ENCODE assay signal across 8 cellular contexts in genomic region chr1:19597463-19598309, GRCh38. TPM values are rescaled to one million over a fixed set of nuclear protein-coding genes. Genes with fewer than 3 reads are reported as not detected.
A peak's percentile ranks its signal among the peaks of the same experiment; 100 is the strongest.
DNase-seq lines count a peak whose midpoint lies in the region; ATAC-seq and TF ChIP-seq lines count a peak whose summit lies in the region.

No MANE protein-coding gene starts in this region.

- TF ChIP-seq EP300 in neural cell (conservative IDR thresholded peaks at IDR 0.05; ENCODE audit: poor library complexity, severe bottlenecking) = no peak

- H3K36me3 ChIP-seq in fibroblast of lung (ENCODE audit: control insufficient read depth, insufficient read depth, low read length) (peaks cover 2% of the 10 kb centered on the region), neural cell (ENCODE audit: insufficient read depth, low read length) (no peaks in the 10 kb centered on the region)

- peaks cover 6% of the 10 kb centered on the region for H3F3A ChIP-seq in neural cell (ENCODE audit: insufficient read depth, low read length, poor library complexity, severe bottlenecking)

- H4K20me1 ChIP-seq in fibroblast of lung (ENCODE audit: control insufficient read depth, extremely low read depth, insufficient read depth, low read length) (no peaks in the 10 kb centered on the region), neural cell (ENCODE audit: insufficient read depth) (no peaks in the 10 kb centered on the region)

- H3K4me1 ChIP-seq in fibroblast of lung (ENCODE audit: control insufficient read depth, extremely low read depth, insufficient read depth, low read length) = peaks cover 2% of the 10 kb centered on the region

- H3K79me2 ChIP-seq in fibroblast of lung (ENCODE audit: control insufficient read depth, insufficient read depth, low read length) = peaks cover 55% of the 10 kb centered on the region
- H3K79me2 ChIP-seq in neural cell (replicated peaks; ENCODE audit: insufficient read depth, low read length) = peaks cover 49% of the 10 kb centered on the region

- H3K4me2 ChIP-seq in fibroblast of lung (ENCODE audit: extremely low read depth, insufficient read depth, low read length) (peak overlapping the region; percentile 73), neural cell (ENCODE audit: low read length) (peak overlapping the region; percentile 88)

- H3K9me3 ChIP-seq in fibroblast of lung (ENCODE audit: control insufficient read depth, insufficient read depth, low read depth, low read length) (no peaks in the 10 kb centered on the region), neural cell (ENCODE audit: low read length) (no peaks in the 10 kb centered on the region)

- H3K9ac ChIP-seq in fibroblast of lung (ENCODE audit: insufficient read depth, low read length) = peak overlapping the region; percentile 93
- peak overlapping the region; percentile 88 for H3K9ac ChIP-seq in neural cell (ENCODE audit: low read length)

- H3K27me3 ChIP-seq in fibroblast of lung (ENCODE audit: control insufficient read depth, insufficient read depth, low read length) (no peaks in the 10 kb centered on the region), neural cell (ENCODE audit: insufficient read depth, low read depth, low read length) (no peaks in the 10 kb centered on the region)

- H2AFZ ChIP-seq in fibroblast of lung (ENCODE audit: low read length) = peak overlapping the region; percentile 13
- peak overlapping the region; percentile 74 for H2AFZ ChIP-seq in neural cell (ENCODE audit: low read depth, low read length)

- TF ChIP-seq CTCF in fibroblast of lung (conservative IDR thresholded peaks at IDR 0.05 in 1 of 2, IDR thresholded peaks at IDR 0.05 in 1 of 2; ENCODE audit: low read depth in 1 of 2, low read length in 2 of 2) (no peak), neural cell (IDR thresholded peaks at IDR 0.05; ENCODE audit: poor library complexity, severe bottlenecking) (no peak)

- H3K27ac ChIP-seq in fibroblast of lung (ENCODE audit: insufficient read depth, low read length) (peak overlapping the region; percentile 94), neural cell (ENCODE audit: low read length) (peak overlapping the region; percentile 92)

- peak; percentile 17 for DNase-seq in NCI-H1105 (lab: John Stamatoyannopoulos, UW)
- DNase-seq in NCI-H1105 treated with DMSO at 0.1 percent for 48 hours (lab: John Stamatoyannopoulos, UW) = no peak
- DNase-seq in HS-27A (ENCODE audit: low read depth) = peak; percentile 26
- peak; percentile 36 for DNase-seq in activated CD4-positive, CD25-positive, alpha-beta regulatory T cell treated with anti-CD3 and anti-CD28 coated beads, Interleukin-2, amount 50 U/mL, for 16 hours (ENCODE audit: low read depth, low spot score)
- DNase-seq in fibroblast of lung (ENCODE audit: low read depth in 2 of 2) = peak; percentile 50 to 52
- DNase-seq in ecto neural progenitor cell (ENCODE audit: low spot score) = no peak

- H3K9me2 ChIP-seq in neural cell (ENCODE audit: insufficient read depth, low read length) = no peaks in the 10 kb centered on the region

- ATAC-seq in HG03159 (IDR thresholded peaks at IDR 0.05; ENCODE audit: unreplicated experiment) = no peak

- peak; percentile 8 for TF ChIP-seq RAD21 in neural cell (conservative IDR thresholded peaks at IDR 0.05)

- H3K4me3 ChIP-seq in fibroblast of lung (replicated peaks in 1 of 4; ENCODE audit: control extremely low read depth in 1 of 4, insufficient read depth in 1 of 4, low read depth in 3 of 4, low read length in 4 of 4) (peak overlapping the region; percentile 72 to 91 (median 86)), neural cell (ENCODE audit: low read length) (peak overlapping the region; percentile 98)

TF ChIP-seq in neural cell, 6 proteins besides CTCF, POLR2A, EP300 and RAD21:
- TF ChIP-seq POLR2AphosphoS5 (IDR thresholded peaks at IDR 0.05) (peak; percentile 9), MXI1 (conservative IDR thresholded peaks at IDR 0.05; ENCODE audit: poor library complexity, severe bottlenecking) (peak; percentile 87), EZH2 (IDR thresholded peaks at IDR 0.05; ENCODE audit: borderline replicate concordance, insufficient read depth, low read length, poor library complexity, severe bottlenecking) (no peak)

RNA-seq across cellular contexts. Expression of gene NBL1, which starts 46.4 kb away (rescaled TPM):
- total RNA-seq in fibroblast of lung = 103 and 180 TPM in 2 replicates
- polyA plus RNA-seq in fibroblast of lung (59.3 and 115 TPM in 2 replicates), neural cell (9.9 and 22.4 TPM in 2 replicates)
- 135 and 351 TPM in 2 replicates for polyA plus RNA-seq in fibroblast of lung (2012)
- polyA minus RNA-seq in fibroblast of lung (ENCODE audit: low replicate concordance) (374 and 622 TPM in 2 replicates), neural cell (6.6 and 6.8 TPM in 2 replicates)

Comparison
In these comparisons a context has a peak if more than half of its experiments do, and no peak if none do; other contexts are left out.
1. DNase-seq: peak in NCI-H1105 (single experiment), HS-27A (single experiment), activated CD4-positive, CD25-positive, alpha-beta regulatory T cell treated with anti-CD3 and anti-CD28 coated beads, Interleukin-2, amount 50 U/mL, for 16 hours (single experiment) and fibroblast of lung (2 of 2); none in NCI-H1105 treated with DMSO at 0.1 percent for 48 hours (single experiment) and ecto neural progenitor cell (single experiment).